ENCODE assay signal across 1 cellular context in genomic region chr14:76098916-76099675, GRCh38.
TF ChIP-seq lines count a peak whose summit lies in the region.

No MANE protein-coding gene starts in this region.

TF ChIP-seq in H1, 55 proteins besides CTCF, POLR2A, EP300 and RAD21:
- no peak for TF ChIP-seq JUND (IDR thresholded peaks at IDR 0.05; ENCODE audit: low read length)
- no peak for TF ChIP-seq PHF8 (conservative IDR thresholded peaks at IDR 0.05; ENCODE audit: low read depth, low read length)
- TF ChIP-seq SIN3A (conservative IDR thresholded peaks at IDR 0.05 in 1 of 2, IDR thresholded peaks at IDR 0.05 in 1 of 2; ENCODE audit: low read depth in 1 of 2, low read length in 2 of 2) = no peak
- TF ChIP-seq GTF2F1 (IDR thresholded peaks at IDR 0.05; ENCODE audit: borderline replicate concordance, low read depth, low read length) = no peak
- TF ChIP-seq MAX (IDR thresholded peaks at IDR 0.05) = no peak
- TF ChIP-seq EZH2 (IDR thresholded peaks at IDR 0.05; ENCODE audit: low read depth, low read length, severe bottlenecking) = no peak
- TF ChIP-seq CBX5 (IDR thresholded peaks at IDR 0.05; ENCODE audit: low read depth, low read length) = no peak
- no peak for TF ChIP-seq HDAC6 (IDR thresholded peaks at IDR 0.05; ENCODE audit: low read depth, low read length)
- TF ChIP-seq CHD7 (IDR thresholded peaks at IDR 0.05; ENCODE audit: insufficient replicate concordance, low read length) = no peak
- no peak for TF ChIP-seq POLR2AphosphoS5 (IDR thresholded peaks at IDR 0.05; ENCODE audit: low read depth, low read length)
- no peak for TF ChIP-seq CTBP2 (IDR thresholded peaks at IDR 0.05; ENCODE audit: borderline replicate concordance, insufficient read depth, insufficient read length, low read length)
- TF ChIP-seq TEAD4 (IDR thresholded peaks at IDR 0.05; ENCODE audit: low read depth, low read length) = no peak
- no peak for TF ChIP-seq BACH1 (IDR thresholded peaks at IDR 0.05; ENCODE audit: low read length)
- no peak for TF ChIP-seq CEBPB (IDR thresholded peaks at IDR 0.05; ENCODE audit: low read depth, low read length)
- no peak for TF ChIP-seq ZNF274 (IDR thresholded peaks at IDR 0.05; ENCODE audit: borderline replicate concordance, extremely low read depth, low read length)
TF ChIP-seq in H1: peak in this region for 0.
